ENCODE assay signal across 24 cellular contexts in genomic region chr10:121710971-121711370, GRCh38.
"Had no signal": no experiment of that assay in that cellular context is flagged by ENCODE, and none has a peak within 500 bp of the region (broad histone marks: within the 10 kb centered on the region; RNA-seq: fewer than 3 reads in every experiment).

No MANE protein-coding gene starts in this region.

- H3K4me1 ChIP-seq: Peyer's patch had no signal

- DNase-seq: activated CD4-positive, alpha-beta memory T cell treated with anti-CD3 and anti-CD28 coated beads, Interleukin-2, amount 10 ng/mL, durations not matched to agents 7 days and 5 days; activated CD4-positive, alpha-beta T cell treated with anti-CD3 and anti-CD28 coated beads for 36 hours; activated CD4-positive, alpha-beta T cell treated with anti-CD3 and anti-CD28 coated beads, Interleukin-2, amount 50 U/mL, for 1 hour; activated CD4-positive, CD25-positive, alpha-beta regulatory T cell; activated gamma-delta T cell; activated naive CD4-positive, alpha-beta T cell treated with anti-CD3 and anti-CD28 coated beads, Interleukin-2, amount 10 ng/mL, durations not matched to agents 7 days and 5 days; activated naive CD8-positive, alpha-beta T cell treated with anti-CD3 and anti-CD28 coated beads for 36 hours; activated T-cell treated with anti-CD3 and anti-CD28 coated beads for 4 hours; activated T-cell treated with anti-CD3 and anti-CD28 coated beads, Interleukin-2, amount 50 U/mL, for 48 hours; caudate nucleus; IMR-90; KBM-7; NCI-H1092; NCI-H1417; NCI-H1930; NCI-H510A treated with DMSO at 0.1 percent for 48 hours; NK-92 treated with Interleukin-12 subunit alpha and Interleukin-12 subunit beta, amount 100 ng/mL, for 24 hours; Peyer's patch; SHP77; T-cell; T-helper 2 cell; T1000 had no signal

- H3K4me3 Mint-ChIP-seq: activated CD4-positive, alpha-beta memory T cell treated with anti-CD3 and anti-CD28 coated beads, Interleukin-2, amount 10 ng/mL, durations not matched to agents 7 days and 5 days; activated CD4-positive, alpha-beta T cell treated with anti-CD3 and anti-CD28 coated beads for 36 hours; activated naive CD4-positive, alpha-beta T cell treated with anti-CD3 and anti-CD28 coated beads, Interleukin-2, amount 10 ng/mL, durations not matched to agents 7 days and 5 days; activated naive CD8-positive, alpha-beta T cell treated with anti-CD3 and anti-CD28 coated beads for 36 hours; activated T-helper 17 cell treated with anti-CD3 and anti-CD28 coated beads, Interleukin-2, amount 50 U/mL, for 72 hours; T-cell had no signal

- H3K4me1 Mint-ChIP-seq: activated CD4-positive, alpha-beta memory T cell treated with anti-CD3 and anti-CD28 coated beads, Interleukin-2, amount 10 ng/mL, durations not matched to agents 7 days and 5 days; activated CD4-positive, alpha-beta T cell treated with anti-CD3 and anti-CD28 coated beads for 36 hours; activated naive CD4-positive, alpha-beta T cell treated with anti-CD3 and anti-CD28 coated beads, Interleukin-2, amount 10 ng/mL, durations not matched to agents 7 days and 5 days; activated naive CD8-positive, alpha-beta T cell treated with anti-CD3 and anti-CD28 coated beads for 36 hours; activated T-helper 17 cell treated with anti-CD3 and anti-CD28 coated beads, Interleukin-2, amount 50 U/mL, for 72 hours; T-cell had no signal

- ATAC-seq: activated CD4-positive, alpha-beta T cell treated with anti-CD3 and anti-CD28 coated beads for 36 hours; activated T-helper 17 cell treated with anti-CD3 and anti-CD28 coated beads, Interleukin-2, amount 50 U/mL, for 72 hours; T-cell had no signal

- H3K27me3 ChIP-seq: Peyer's patch had no signal

- H3K36me3 ChIP-seq: Peyer's patch had no signal

- H3K4me3 ChIP-seq: Peyer's patch had no signal

- H3K27ac ChIP-seq: Peyer's patch, VCaP had no signal

- H3K36me3 Mint-ChIP-seq: activated naive CD4-positive, alpha-beta T cell treated with anti-CD3 and anti-CD28 coated beads, Interleukin-2, amount 10 ng/mL, durations not matched to agents 7 days and 5 days; activated naive CD8-positive, alpha-beta T cell treated with anti-CD3 and anti-CD28 coated beads for 36 hours; T-cell had no signal

- H3K9me3 ChIP-seq: Peyer's patch had no signal

- H3K27ac Mint-ChIP-seq: activated CD4-positive, alpha-beta memory T cell treated with anti-CD3 and anti-CD28 coated beads, Interleukin-2, amount 10 ng/mL, durations not matched to agents 7 days and 5 days; activated CD4-positive, alpha-beta T cell treated with anti-CD3 and anti-CD28 coated beads for 36 hours; activated naive CD4-positive, alpha-beta T cell treated with anti-CD3 and anti-CD28 coated beads, Interleukin-2, amount 10 ng/mL, durations not matched to agents 7 days and 5 days; activated naive CD8-positive, alpha-beta T cell treated with anti-CD3 and anti-CD28 coated beads for 36 hours; activated T-helper 17 cell treated with anti-CD3 and anti-CD28 coated beads, Interleukin-2, amount 50 U/mL, for 72 hours had no signal

- H3K9me3 Mint-ChIP-seq: activated CD4-positive, alpha-beta memory T cell treated with anti-CD3 and anti-CD28 coated beads, Interleukin-2, amount 10 ng/mL, durations not matched to agents 7 days and 5 days; activated naive CD4-positive, alpha-beta T cell treated with anti-CD3 and anti-CD28 coated beads, Interleukin-2, amount 10 ng/mL, durations not matched to agents 7 days and 5 days; activated naive CD8-positive, alpha-beta T cell treated with anti-CD3 and anti-CD28 coated beads for 36 hours had no signal
